ENCODE assay signal across 29 cellular contexts in the genomic region with DNA sequence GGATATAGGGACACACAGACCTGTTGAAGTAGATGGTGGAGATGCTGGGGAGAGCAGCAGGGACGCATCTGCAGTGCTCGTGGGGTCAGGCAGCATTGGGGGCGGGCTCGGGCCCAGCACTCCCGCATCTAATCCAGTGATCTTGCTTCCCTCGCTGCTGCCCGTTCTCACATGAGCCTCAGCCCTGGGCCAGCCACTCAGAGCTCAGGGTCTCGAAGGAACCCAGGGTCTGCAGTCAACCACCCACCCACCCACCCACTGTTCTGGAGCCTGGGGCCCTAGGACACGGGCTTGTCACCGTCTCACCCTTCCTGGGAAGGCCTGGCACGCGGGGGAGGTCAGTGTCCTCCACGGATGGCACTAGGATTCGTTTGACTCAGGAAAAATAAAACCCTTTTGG.
DNase-seq lines count a peak whose midpoint lies in the region; TF ChIP-seq lines count a peak whose summit lies in the region.
"Had no signal": no experiment of that assay in that cellular context is flagged by ENCODE, and none has a peak within 500 bp of the region (broad histone marks: within the 10 kb centered on the region; RNA-seq: fewer than 3 reads in every experiment).

No MANE protein-coding gene starts in this region.

- H4K20me1 ChIP-seq in Karpas-422 (ENCODE audit: insufficient read depth, low read depth, low read length): 0 out of 2 replicates have a peak, but pooled peaks cover 5% of the 10 kb centered on the region

- no peaks in the 10 kb centered on the region for H3K9me2 ChIP-seq in Karpas-422 (replicated peaks; ENCODE audit: insufficient read depth, low read length)

- no peaks in the 10 kb centered on the region for H3K79me2 ChIP-seq in Karpas-422 (ENCODE audit: low read length)

- H3K4me1 ChIP-seq in SJSA1 (replicated peaks): peaks cover 16% of the 10 kb centered on the region
- no peaks in the 10 kb centered on the region for H3K4me1 ChIP-seq in stomach
- peaks cover 4% of the 10 kb centered on the region for H3K4me1 ChIP-seq in Karpas-422 (ENCODE audit: low read length)
- H3K4me1 ChIP-seq: Caco-2, neural progenitor cell, prostate gland had no signal

- H2AFZ ChIP-seq in Karpas-422 (ENCODE audit: low read length): no peak overlapping the region
- H2AFZ ChIP-seq: neural progenitor cell had no signal

- DNase-seq in activated T-cell treated with anti-CD3 and anti-CD28 coated beads, Interleukin-2, amount 50 U/mL, for 1 hour: peak; percentile 10
- no peak for DNase-seq in activated T-cell treated with anti-CD3 and anti-CD28 coated beads, Interleukin-2, amount 50 U/mL, for 48 hours
- peak in 1 of 2 experiments; percentile 30 for DNase-seq in SJSA1 (ENCODE audit: low read depth in 1 of 2, low spot score in 2 of 2)
- DNase-seq in mesenteric fat pad (ENCODE audit: low spot score): peak; percentile 69
- DNase-seq in stomach: peak; percentile 15
- no peak for DNase-seq in Karpas-422
- no peak for DNase-seq in stimulated activated CD4-positive, alpha-beta T cell treated with anti-CD3 and anti-CD28 coated beads, Interleukin-4, amount 100 ng/mL, for 24 hours
- DNase-seq in RKO (ENCODE audit: low spot score): no peak
- DNase-seq: activated CD4-positive, alpha-beta T cell treated with anti-CD3 and anti-CD28 coated beads for 1 hour; activated CD8-positive, alpha-beta T cell treated with anti-CD3 and anti-CD28 coated beads for 36 hours; activated naive CD4-positive, alpha-beta T cell; activated T-cell treated with anti-CD3 and anti-CD28 coated beads for 4 hours; amniotic stem cell; brain microvascular endothelial cell; foreskin melanocyte; heart right ventricle; KG1; MM.1S; NCI-H1417 treated with DMSO at 0.1 percent for 48 hours; NCI-H2029 treated with DMSO at 0.1 percent for 48 hours; NCI-H526 treated with DMSO at 0.1 percent for 48 hours; NK-92 treated with Interleukin-12 subunit alpha and Interleukin-12 subunit beta, amount 100 ng/mL, for 24 hours; PC-3; stimulated activated CD4-positive, alpha-beta T cell treated with anti-CD3 and anti-CD28 coated beads, Interleukin-15, amount 100 ng/mL, for 24 hours had no signal

- TF ChIP-seq POLR2A in stomach (IDR thresholded peaks at IDR 0.05): no peak

- no peak overlapping the region for H3K4me3 ChIP-seq in SJSA1
- no peak overlapping the region for H3K4me3 ChIP-seq in stomach
- H3K4me3 ChIP-seq in Karpas-422 (ENCODE audit: low read length): no peak overlapping the region
- H3K4me3 ChIP-seq: heart right ventricle, neural progenitor cell, prostate gland had no signal

- H3K4me2 ChIP-seq in Karpas-422 (ENCODE audit: low read depth, low read length, poor library complexity, severe bottlenecking): no peak overlapping the region
- H3K4me2 ChIP-seq: neural progenitor cell had no signal

- 93 to 98% (median 97%) methylated on average over 12 to 14 of the region's 14 CpGs for WGBS in stomach, 5 donors

- H3K27me3 ChIP-seq in SJSA1 (replicated peaks): no peaks in the 10 kb centered on the region
- no peaks in the 10 kb centered on the region for H3K27me3 ChIP-seq in stomach
- no peaks in the 10 kb centered on the region for H3K27me3 ChIP-seq in Karpas-422 (ENCODE audit: low read length)
- H3K27me3 ChIP-seq: brain microvascular endothelial cell, heart right ventricle, neural progenitor cell had no signal

- intact Hi-C loops in stomach (cut with DNase I; ENCODE audit: low total_unique reads): no loop called here

- H3K9me3 ChIP-seq in SJSA1 (replicated peaks): no peaks in the 10 kb centered on the region
- no peaks in the 10 kb centered on the region for H3K9me3 ChIP-seq in stomach
- no peaks in the 10 kb centered on the region for H3K9me3 ChIP-seq in Karpas-422 (ENCODE audit: low read length)
- H3K9me3 ChIP-seq: Caco-2, prostate gland had no signal

- H3K27ac ChIP-seq in SJSA1: peak overlapping the region; percentile 47
- no peak overlapping the region for H3K27ac ChIP-seq in stomach
- H3K27ac ChIP-seq in Karpas-422 (ENCODE audit: low read length): no peak overlapping the region
- H3K27ac ChIP-seq: brain microvascular endothelial cell, C4-2B, heart right ventricle, HL-60, neural progenitor cell, prostate gland had no signal

- TF ChIP-seq EP300 in stomach (IDR thresholded peaks at IDR 0.05): no peak

- no peaks in the 10 kb centered on the region for H3K36me3 ChIP-seq in SJSA1
- peaks cover 0 to 63% (median 48%) of the 10 kb centered on the region in 4 donors for H3K36me3 ChIP-seq in stomach
- no peaks in the 10 kb centered on the region for H3K36me3 ChIP-seq in Karpas-422 (ENCODE audit: insufficient read depth, low read length)
- H3K36me3 ChIP-seq: brain microvascular endothelial cell, neural progenitor cell, prostate gland had no signal

- H3K9ac ChIP-seq in Karpas-422 (ENCODE audit: low read length): no peak overlapping the region
- H3K9ac ChIP-seq: neural progenitor cell had no signal

- TF ChIP-seq CTCF in stomach (IDR thresholded peaks at IDR 0.05): no peak

Comparison
In these comparisons a context has a peak if more than half of its experiments do, and no peak if none do; other contexts are left out.
1. DNase-seq: peak in activated T-cell treated with anti-CD3 and anti-CD28 coated beads, Interleukin-2, amount 50 U/mL, for 1 hour (single experiment), mesenteric fat pad (single experiment) and stomach (single experiment); none in activated T-cell treated with anti-CD3 and anti-CD28 coated beads, Interleukin-2, amount 50 U/mL, for 48 hours (0 of 2), Karpas-422 (single experiment), stimulated activated CD4-positive, alpha-beta T cell treated with anti-CD3 and anti-CD28 coated beads, Interleukin-4, amount 100 ng/mL, for 24 hours (single experiment) and RKO (single experiment).